In genomic region chr11:18588297-18589252, GRCh38 we compare ENCODE assay signal across 8 cellular contexts. TPM values are rescaled to one million over a fixed set of nuclear protein-coding genes. Genes with fewer than 3 reads are reported as not detected.
DNase-seq lines count a peak whose midpoint lies in the region; ATAC-seq and TF ChIP-seq lines count a peak whose summit lies in the region.

TSS of gene UEVLD (minus strand) at chr11:18588734. CDS start at chr11:18588654, 80 bp downstream.

- DNase-seq in C1 segment of cervical spinal cord (lab: John Stamatoyannopoulos, UW), result peak; percentile 60 to 92 (median 83)
- peak; percentile 71 for DNase-seq in GM19238 (ENCODE audit: insufficient read length, low spot score)
- DNase-seq in NOMO-1 treated with dmso at 0.1 percent for 144 hours (lab: John Stamatoyannopoulos, UW; ENCODE audit: unreplicated experiment), result peak; percentile 60
- peak; percentile 43 for DNase-seq in activated T-cell treated with anti-CD3 and anti-CD28 coated beads for 4 hours
- peak; percentile 37 for DNase-seq in epithelial cell of proximal tubule (ENCODE audit: low read depth)
- DNase-seq in stimulated activated CD8-positive, alpha-beta memory T cell treated with anti-CD3 and anti-CD28 coated beads, Interleukin-2, amount 100 ng/mL, for 1 hour (ENCODE audit: low read depth in 2 of 2), result peak; percentile 35 to 49

- H3K9me3 ChIP-seq in mononuclear cell (ENCODE audit: low read depth, low read length), result no peaks in the 10 kb centered on the region

- H3K4me3 ChIP-seq in epithelial cell of proximal tubule (ENCODE audit: low read depth, low read length) (peak within 1 kb of the TSS; percentile 100), mononuclear cell (ENCODE audit: low read length) (peak within 1 kb of the TSS; percentile 72)

- ATAC-seq in HG03442 (IDR thresholded peaks at IDR 0.05; ENCODE audit: unreplicated experiment), result peak; percentile 60

- peaks cover 32% of the 10 kb centered on the region for H3K4me1 ChIP-seq in mononuclear cell (ENCODE audit: insufficient read depth, low read length)

- no peaks in the 10 kb centered on the region for H3K27me3 ChIP-seq in mononuclear cell (ENCODE audit: insufficient read depth, low read length)

- no peak for TF ChIP-seq CTCF in epithelial cell of proximal tubule (conservative IDR thresholded peaks at IDR 0.05; ENCODE audit: low read depth, low read length)

RNA-seq across cellular contexts. Expression of gene UEVLD, which starts in this region (rescaled TPM):
- total RNA-seq in epithelial cell of proximal tubule, result 21.2 and 36.7 TPM in 2 replicates
- total RNA-seq in mononuclear cell, result 4.6 TPM

Comparison
In these comparisons a context has a peak if more than half of its experiments do, and no peak if none do; other contexts are left out.
1. Peak in every context shown above with its lines: DNase-seq, ATAC-seq and H3K4me3 ChIP-seq.